In genomic region chr17:63295288-63295687, GRCh38 we compare ENCODE assay signal across 18 cellular contexts.
DNase-seq lines count a peak whose midpoint lies in the region; ATAC-seq and TF ChIP-seq lines count a peak whose summit lies in the region.
"Had no signal": no experiment of that assay in that cellular context is flagged by ENCODE, and none has a peak within 500 bp of the region (broad histone marks: within the 10 kb centered on the region; RNA-seq: fewer than 3 reads in every experiment).

No MANE protein-coding gene starts in this region.

- H3K79me2 ChIP-seq in SK-N-SH (ENCODE audit: insufficient read depth) (peaks cover 36% of the 10 kb centered on the region), smooth muscle cell (ENCODE audit: low read depth) (no peaks in the 10 kb centered on the region)

- in situ Hi-C loops in SK-MEL-5 (cut with HindIII; ENCODE audit: low pct_unique_long_range_greater_than_20kb, low sequenced_read_pairs), result no loop called here

- H3K9ac ChIP-seq in SK-N-SH (no peak overlapping the region), smooth muscle cell (ENCODE audit: low read depth) (no peak overlapping the region)

- POLR2A ChIA-PET in SK-N-SH (lab: Yijun Ruan, JAX), result no interaction called here

- H3K4me1 ChIP-seq in SK-N-SH (ENCODE audit: control insufficient read depth in 1 of 2, insufficient read depth in 2 of 2, low read depth in 1 of 2, low read length in 1 of 2), result peaks cover 10 to 23% of the 10 kb centered on the region in 2 experiments; a peak in 3 of 4 replicates
- H3K4me1 ChIP-seq in smooth muscle cell (ENCODE audit: low read depth), result peaks cover 3% of the 10 kb centered on the region
- H3K4me1 ChIP-seq in ovary (ENCODE audit: insufficient read depth), result no peaks in the 10 kb centered on the region

- TF ChIP-seq EP300 in SK-N-SH (IDR thresholded peaks at IDR 0.05; ENCODE audit: borderline replicate concordance in 1 of 2, low read depth in 1 of 2, low read length in 1 of 2) (no peak), ovary (IDR thresholded peaks at IDR 0.05) (no peak)

- ATAC-seq in SK-N-SH treated with all-trans-retinoic acid at 6 μM for 48 hours (no peak), esophagus mucosa (no peak)

- H3K36me3 ChIP-seq in SK-N-SH (replicated peaks in 1 of 2; ENCODE audit: control insufficient read depth in 1 of 2, insufficient read depth in 2 of 2, low read length in 1 of 2), result peaks cover 6 to 46% of the 10 kb centered on the region in 2 experiments
- H3K36me3 ChIP-seq in smooth muscle cell (ENCODE audit: low read depth), result peaks cover 11% of the 10 kb centered on the region
- no peaks in the 10 kb centered on the region for H3K36me3 ChIP-seq in ovary

- TF ChIP-seq RAD21 in SK-N-SH (IDR thresholded peaks at IDR 0.05; ENCODE audit: low read length), result no peak

- H2AFZ ChIP-seq in SK-N-SH (ENCODE audit: low read depth), result no peak overlapping the region
- no peak overlapping the region for H2AFZ ChIP-seq in smooth muscle cell (ENCODE audit: low read depth)
- H2AFZ ChIP-seq: PC-9 had no signal

- intact Hi-C loops in ovary (cut with DNase I), result no loop called here

- H3K27me3 ChIP-seq in SK-N-SH (ENCODE audit: insufficient read depth) (no peaks in the 10 kb centered on the region), smooth muscle cell (ENCODE audit: low read depth) (no peaks in the 10 kb centered on the region), ovary (no peaks in the 10 kb centered on the region)

- H3K9me3 ChIP-seq in SK-N-SH, result peaks cover 16% of the 10 kb centered on the region; the same call in 1 of the 2 replicates
- no peaks in the 10 kb centered on the region for H3K9me3 ChIP-seq in smooth muscle cell (replicated peaks; ENCODE audit: low read depth)
- H3K9me3 ChIP-seq in ovary, result no peaks in the 10 kb centered on the region

- no peak for TF ChIP-seq POLR2A in ovary (IDR thresholded peaks at IDR 0.05)

- no peaks in the 10 kb centered on the region for H3K9me2 ChIP-seq in SK-N-SH

- CTCF ChIA-PET in SK-N-SH (lab: Yijun Ruan, JAX), result interaction anchor here (0.6 to 1.9 kb wide), 2 partner anchors 22 to 112 kb away, joined by 4 read pairs; no protein-coding TSS in a partner anchor

- H3K4me3 ChIP-seq in SK-N-SH (ENCODE audit: low read depth in 2 of 2, low read length in 1 of 2) (no peak overlapping the region), smooth muscle cell (no peak overlapping the region), ovary (no peak overlapping the region)
- H3K4me3 ChIP-seq: PC-9 had no signal

- H3K27ac ChIP-seq in SK-N-SH (ENCODE audit: low read depth in 2 of 2, low read length in 1 of 2), result peak overlapping the region in 1 of 2 experiments; percentile 89; a peak in 2 of 4 replicates
- H3K27ac ChIP-seq in smooth muscle cell (ENCODE audit: low read depth), result peak overlapping the region; percentile 6
- H3K27ac ChIP-seq in ovary, result no peak overlapping the region
- H3K27ac ChIP-seq: 22Rv1, C4-2B, PC-9 had no signal

- H4K20me1 ChIP-seq in SK-N-SH (ENCODE audit: insufficient read depth) (no peaks in the 10 kb centered on the region), smooth muscle cell (ENCODE audit: low read depth) (no peaks in the 10 kb centered on the region)

- TF ChIP-seq CTCF in SK-N-SH (IDR thresholded peaks at IDR 0.05) (no peak), smooth muscle cell (IDR thresholded peaks at IDR 0.05; ENCODE audit: borderline replicate concordance, insufficient read depth, poor library complexity, severe bottlenecking) (no peak), ovary (IDR thresholded peaks at IDR 0.05) (no peak)

- H3F3A ChIP-seq in SK-N-SH (replicated peaks; ENCODE audit: insufficient read depth) (peaks cover 48% of the 10 kb centered on the region), smooth muscle cell (ENCODE audit: low read depth) (peaks cover 21% of the 10 kb centered on the region)

- H3K4me2 ChIP-seq in SK-N-SH (no peak overlapping the region), smooth muscle cell (no peak overlapping the region)
- H3K4me2 ChIP-seq: PC-9 had no signal

- DNase-seq in SK-N-SH (no peak), SK-MEL-5 (ENCODE audit: low read depth, low spot score) (peak; percentile 61), foreskin melanocyte (peak; percentile 81), smooth muscle cell (lab: John Stamatoyannopoulos, UW; ENCODE audit: unreplicated experiment) (no peak), NCI-H446 (lab: John Stamatoyannopoulos, UW) (no peak), ovary (no peak)
- DNase-seq: DMS79, GF-D8, HCEC 1CT, NCI-H1092 treated with DMSO at 0.1 percent for 48 hours, NCI-H1694, NCI-H748 treated with DMSO at 0.1 percent for 48 hours, PC-9, Right ventricle myocardium superior had no signal

- 86% methylated on average over 2 of the region's 2 CpGs for WGBS in SK-N-SH (ENCODE audit: low lambda C conversion rate)
- 13% methylated on average over 2 of the region's 2 CpGs for WGBS in smooth muscle cell (ENCODE audit: low lambda C conversion rate)
- WGBS in ovary, 3 donors, result 15 to 19% (median 15%) methylated on average over 2 of the region's 2 CpGs

TF ChIP-seq in SK-N-SH treated with all-trans-retinoic acid at 6 μM for 48 hours, 23 proteins besides CTCF, POLR2A, EP300 and RAD21:
- TF ChIP-seq ISL1 (CRISPR knock-in tag; IDR thresholded peaks at IDR 0.05) (peak; percentile 59), PPARA (CRISPR knock-in tag; IDR thresholded peaks at IDR 0.05; ENCODE audit: borderline replicate concordance) (no peak)

TF ChIP-seq in SK-N-SH, 30 proteins besides CTCF, POLR2A, EP300 and RAD21:
- TF ChIP-seq GABPA (IDR thresholded peaks at IDR 0.05; ENCODE audit: low read depth) (no peak), EZH2phosphoT487 (IDR thresholded peaks at IDR 0.05; ENCODE audit: borderline replicate concordance, low read depth) (no peak), MAX (IDR thresholded peaks at IDR 0.05; ENCODE audit: low read depth) (no peak), TEAD4 (IDR thresholded peaks at IDR 0.05; ENCODE audit: borderline replicate concordance, insufficient read depth) (no peak), RXRA (IDR thresholded peaks at IDR 0.05; ENCODE audit: borderline replicate concordance, low read depth) (no peak), TAF1 (IDR thresholded peaks at IDR 0.05; ENCODE audit: borderline replicate concordance, low read depth, low read length) (no peak), CHD2 (IDR thresholded peaks at IDR 0.05; ENCODE audit: low read length, partially characterized antibody) (no peak), YY1 (IDR thresholded peaks at IDR 0.05; ENCODE audit: low read depth) (no peak), USF2 (IDR thresholded peaks at IDR 0.05; ENCODE audit: borderline replicate concordance, low read depth, low read length) (no peak), MEF2A (IDR thresholded peaks at IDR 0.05; ENCODE audit: borderline replicate concordance, low read depth) (no peak), FOSL2 (IDR thresholded peaks at IDR 0.05; ENCODE audit: borderline replicate concordance, low read depth) (no peak), USF1 (IDR thresholded peaks at IDR 0.05; ENCODE audit: borderline replicate concordance, low read depth) (no peak)
TF ChIP-seq in SK-N-SH: peak in this region for 0.

Comparison
In these comparisons a context has a peak if more than half of its experiments do, and no peak if none do; other contexts are left out.
1. DNase-seq: peak in SK-MEL-5 (single experiment) and foreskin melanocyte (single experiment); none in SK-N-SH (single experiment), smooth muscle cell (single experiment), NCI-H446 (0 of 2) and ovary (0 of 5).